Comparison of ENCODE assay signal across 9 cellular contexts in the genomic region with DNA sequence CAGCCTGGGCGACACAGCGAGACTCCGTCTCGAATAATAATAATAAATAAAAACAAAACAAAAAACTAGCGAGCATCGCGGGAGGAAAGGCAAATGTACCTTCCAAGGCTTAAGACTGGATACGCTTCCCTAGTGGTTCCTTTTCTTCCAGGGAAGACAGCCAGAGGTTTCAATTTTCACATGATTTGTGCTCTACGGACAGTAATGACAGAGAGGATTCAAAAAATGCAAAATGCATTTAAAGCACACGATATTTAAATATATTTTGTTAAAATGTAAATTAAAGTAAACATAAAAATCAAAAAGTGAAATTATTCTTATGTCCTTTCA. TPM values are rescaled to one million over a fixed set of nuclear protein-coding genes. Genes with fewer than 3 reads are reported as not detected.
DNase-seq lines count a peak whose midpoint lies in the region; TF ChIP-seq lines count a peak whose summit lies in the region.
"Had no signal": no experiment of that assay in that cellular context is flagged by ENCODE, and none has a peak within 500 bp of the region (broad histone marks: within the 10 kb centered on the region; RNA-seq: fewer than 3 reads in every experiment).

No MANE protein-coding gene starts in this region.

- no peaks in the 10 kb centered on the region for H3K9me3 ChIP-seq in SJSA1 (replicated peaks)
- H3K9me3 ChIP-seq in fibroblast of lung (ENCODE audit: control insufficient read depth, insufficient read depth, low read depth, low read length) = no peaks in the 10 kb centered on the region
- H3K9me3 ChIP-seq: neutrophil had no signal

- H3K4me1 ChIP-seq in SJSA1 (replicated peaks) (peaks cover 25% of the 10 kb centered on the region), fibroblast of lung (ENCODE audit: control insufficient read depth, extremely low read depth, insufficient read depth, low read length) (peaks cover 5% of the 10 kb centered on the region)

- no peaks in the 10 kb centered on the region for H3K79me2 ChIP-seq in fibroblast of lung (ENCODE audit: control insufficient read depth, insufficient read depth, low read length)

- H3K27me3 ChIP-seq in H7 (ENCODE audit: control insufficient read depth, insufficient read depth, low read length) (peaks cover 11% of the 10 kb centered on the region; the same call in 1 of the 2 replicates), SJSA1 (replicated peaks) (no peaks in the 10 kb centered on the region), fibroblast of lung (ENCODE audit: control insufficient read depth, insufficient read depth, low read length) (no peaks in the 10 kb centered on the region)

- H3K36me3 ChIP-seq in H7 (replicated peaks; ENCODE audit: control insufficient read depth, insufficient read depth, low read length) (no peaks in the 10 kb centered on the region), SJSA1 (peaks cover 3% of the 10 kb centered on the region; the same call in 1 of the 2 replicates), fibroblast of lung (ENCODE audit: control insufficient read depth, insufficient read depth, low read length) (no peaks in the 10 kb centered on the region)
- H3K36me3 ChIP-seq: neutrophil had no signal

- no peak overlapping the region for H2AFZ ChIP-seq in fibroblast of lung (ENCODE audit: low read length)

- no peaks in the 10 kb centered on the region for H4K20me1 ChIP-seq in fibroblast of lung (ENCODE audit: control insufficient read depth, extremely low read depth, insufficient read depth, low read length)

- H3K9ac ChIP-seq in fibroblast of lung (ENCODE audit: insufficient read depth, low read length) = no peak overlapping the region

- H3K4me3 ChIP-seq in H7 (ENCODE audit: insufficient read depth, low read depth, low read length) (peak overlapping the region; percentile 66), SJSA1 (peak overlapping the region; percentile 28), fibroblast of lung (replicated peaks in 1 of 4; ENCODE audit: control extremely low read depth in 1 of 4, insufficient read depth in 1 of 4, low read depth in 3 of 4, low read length in 4 of 4) (peak overlapping the region; percentile 1 to 53 (median 32)), skeletal muscle cell (ENCODE audit: low read depth, low read length) (peak overlapping the region; percentile 49)

- H3K27ac ChIP-seq in SJSA1 (no peak overlapping the region), fibroblast of lung (ENCODE audit: insufficient read depth, low read length) (no peak overlapping the region)

- peak overlapping the region; percentile 13 for H3K4me2 ChIP-seq in fibroblast of lung (ENCODE audit: extremely low read depth, insufficient read depth, low read length)

- DNase-seq in H7 (no peak), SJSA1 (ENCODE audit: low read depth in 1 of 2, low spot score in 2 of 2) (no peak), fibroblast of lung (ENCODE audit: low read depth in 2 of 2) (peak in 1 of 2 donors; percentile 28), skeletal muscle cell (ENCODE audit: low read depth) (no peak), NCI-H146 (lab: John Stamatoyannopoulos, UW) (no peak), NCI-H128 (lab: John Stamatoyannopoulos, UW; ENCODE audit: unreplicated experiment) (no peak), T-helper 9 cell (no peak)
- no peak for DNase-seq in stimulated activated CD4-positive, alpha-beta T cell treated with anti-CD3 and anti-CD28 coated beads, Interleukin-4, amount 100 ng/mL, for 1 hour

- TF ChIP-seq CTCF in fibroblast of lung (conservative IDR thresholded peaks at IDR 0.05 in 1 of 2, IDR thresholded peaks at IDR 0.05 in 1 of 2; ENCODE audit: low read depth in 1 of 2, low read length in 2 of 2) = no peak

RNA-seq across cellular contexts. Expression of a gene that starts 4.3 kb away (rescaled TPM):
- 13.6 and 19.8 TPM in 2 replicates for total RNA-seq in H7 (2014; rRNA removed; shearing (Covaris generic))
- total RNA-seq in SJSA1 (2014; rRNA removed; shearing (Covaris generic)) = 10.6 and 14.0 TPM in 2 replicates
- 13.9 and 17.0 TPM in 2 replicates for total RNA-seq in fibroblast of lung
- 8.3 and 11.0 TPM in 2 replicates for polyA plus RNA-seq in fibroblast of lung
- 15.1 and 19.1 TPM in 2 replicates for polyA plus RNA-seq in fibroblast of lung (2012)
- polyA minus RNA-seq in fibroblast of lung (ENCODE audit: low replicate concordance) = 10.5 and 10.8 TPM in 2 replicates

RNA-seq across cellular contexts. Expression of a gene that starts 13.8 kb away (rescaled TPM):
- 0.07 and 0.92 TPM in 2 replicates for total RNA-seq in H7 (2014; rRNA removed; shearing (Covaris generic))
- 28.0 and 45.2 TPM in 2 replicates for total RNA-seq in SJSA1 (2014; rRNA removed; shearing (Covaris generic))
- 2.3 and 7.3 TPM in 2 replicates for total RNA-seq in fibroblast of lung
- polyA plus RNA-seq in fibroblast of lung = 4.7 and 6.9 TPM in 2 replicates
- polyA plus RNA-seq in fibroblast of lung (2012) = 6.2 and 7.8 TPM in 2 replicates
- 0.55 and 1.9 TPM in 2 replicates for polyA minus RNA-seq in fibroblast of lung (ENCODE audit: low replicate concordance)

RNA-seq across cellular contexts. Expression of a gene that starts 24.9 kb away (rescaled TPM):
- total RNA-seq in H7 (2014; rRNA removed; shearing (Covaris generic)) = 5,491 and 6,126 TPM in 2 replicates
- total RNA-seq in SJSA1 (2014; rRNA removed; shearing (Covaris generic)) = 2,705 and 2,892 TPM in 2 replicates
- 4,649 and 6,091 TPM in 2 replicates for total RNA-seq in fibroblast of lung
- polyA plus RNA-seq in fibroblast of lung = 3,014 and 3,409 TPM in 2 replicates
- polyA plus RNA-seq in fibroblast of lung (2012) = 2,910 and 3,137 TPM in 2 replicates
- polyA minus RNA-seq in fibroblast of lung (ENCODE audit: low replicate concordance) = 11,904 and 12,258 TPM in 2 replicates

RNA-seq across cellular contexts. Expression of a gene that starts 42.2 kb away (rescaled TPM):
- 1.9 and 2.4 TPM in 2 replicates for total RNA-seq in H7 (2014; rRNA removed; shearing (Covaris generic))
- 2.4 and 5.2 TPM in 2 replicates for total RNA-seq in SJSA1 (2014; rRNA removed; shearing (Covaris generic))
- 7.2 and 7.9 TPM in 2 replicates for total RNA-seq in fibroblast of lung
- 5.5 and 8.1 TPM in 2 replicates for polyA plus RNA-seq in fibroblast of lung
- 4.0 and 5.1 TPM in 2 replicates for polyA plus RNA-seq in fibroblast of lung (2012)
- 2.3 and 2.4 TPM in 2 replicates for polyA minus RNA-seq in fibroblast of lung (ENCODE audit: low replicate concordance)
